ENCODE assay signal across 8 cellular contexts in the genomic region with DNA sequence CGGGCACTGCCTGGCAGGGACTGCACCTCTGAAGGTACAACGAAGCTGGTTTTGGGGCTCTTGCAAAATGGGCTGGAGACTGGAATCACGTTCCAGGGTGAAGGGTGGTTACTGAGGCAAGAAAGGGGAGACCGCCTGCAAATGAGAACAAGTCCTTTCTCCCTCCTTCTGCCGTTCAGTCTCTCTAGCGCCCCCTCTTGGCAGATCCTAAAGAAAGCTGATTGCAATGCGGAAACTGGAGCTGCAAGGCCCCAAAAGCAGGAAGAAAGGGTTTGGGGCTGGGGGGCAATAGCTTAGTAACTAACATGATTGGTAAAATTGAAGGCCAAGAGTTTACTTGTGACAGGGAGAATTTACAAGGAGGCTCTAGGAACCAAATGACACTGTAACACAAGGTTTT.
DNase-seq lines count a peak whose midpoint lies in the region; ATAC-seq and TF ChIP-seq lines count a peak whose summit lies in the region.

No MANE protein-coding gene starts in this region.

- TF ChIP-seq CTCF in AG04449 (IDR thresholded peaks at IDR 0.05; ENCODE audit: insufficient read depth, low read length, missing control alignments) (peak; percentile 32), GM12872 (IDR thresholded peaks at IDR 0.05; ENCODE audit: insufficient read depth, low read depth, low read length) (peak; percentile 72)

- DNase-seq in AG04449 (ENCODE audit: low read depth, low spot score): no peak
- DNase-seq in NAMALWA (ENCODE audit: low spot score): peak; percentile 73
- peak; percentile 66 for DNase-seq in ecto neural progenitor cell (ENCODE audit: low spot score)
- peak; percentile 57 for DNase-seq in stimulated activated CD8-positive, alpha-beta memory T cell treated with anti-CD3 and anti-CD28 coated beads, Interleukin-4, amount 100 ng/mL, for 48 hours
- DNase-seq in GM19240 (ENCODE audit: insufficient read length, low spot score): no peak

- CTCF ChIA-PET in AG04449 (lab: Yijun Ruan, JAX): interaction anchor here (0.8 to 1.4 kb wide), 4 partner anchors 9 to 283 kb away, joined by 3 read pairs; no protein-coding TSS in a partner anchor

- POLR2A ChIA-PET in AG04449 (lab: Yijun Ruan, JAX): no interaction called here

- ATAC-seq in GM18867 (IDR thresholded peaks at IDR 0.05; ENCODE audit: unreplicated experiment) (no peak), GM19463 (IDR thresholded peaks at IDR 0.05; ENCODE audit: unreplicated experiment) (no peak)

- H3K4me3 ChIP-seq in AG04449 (ENCODE audit: low read depth, low read length): no peak overlapping the region

Comparison
In these comparisons a context has a peak if more than half of its experiments do, and no peak if none do; other contexts are left out.
1. DNase-seq: peak in NAMALWA (single experiment), ecto neural progenitor cell (single experiment) and stimulated activated CD8-positive, alpha-beta memory T cell treated with anti-CD3 and anti-CD28 coated beads, Interleukin-4, amount 100 ng/mL, for 48 hours (single experiment); none in AG04449 (single experiment) and GM19240 (single experiment).